In genomic region chr17:32484041-32484461, GRCh38 we compare ENCODE assay signal across 1 cellular context.
A peak's percentile ranks its signal among the peaks of the same experiment; 100 is the strongest.
TF ChIP-seq lines count a peak whose summit lies in the region.

No MANE protein-coding gene starts in this region.

TF ChIP-seq in K562, 482 proteins besides CTCF, POLR2A, EP300 and RAD21 (continued from another document):
- TF ChIP-seq ZNF407 (IDR thresholded peaks at IDR 0.05; ENCODE audit: low read depth) (no peak), USF2 (CRISPR knock-in tag; IDR thresholded peaks at IDR 0.05) (no peak), SUPT5H (IDR thresholded peaks at IDR 0.05) (peak; percentile 43), ZNF311 (CRISPR knock-in tag; IDR thresholded peaks at IDR 0.05) (no peak)
